In the genomic region with DNA sequence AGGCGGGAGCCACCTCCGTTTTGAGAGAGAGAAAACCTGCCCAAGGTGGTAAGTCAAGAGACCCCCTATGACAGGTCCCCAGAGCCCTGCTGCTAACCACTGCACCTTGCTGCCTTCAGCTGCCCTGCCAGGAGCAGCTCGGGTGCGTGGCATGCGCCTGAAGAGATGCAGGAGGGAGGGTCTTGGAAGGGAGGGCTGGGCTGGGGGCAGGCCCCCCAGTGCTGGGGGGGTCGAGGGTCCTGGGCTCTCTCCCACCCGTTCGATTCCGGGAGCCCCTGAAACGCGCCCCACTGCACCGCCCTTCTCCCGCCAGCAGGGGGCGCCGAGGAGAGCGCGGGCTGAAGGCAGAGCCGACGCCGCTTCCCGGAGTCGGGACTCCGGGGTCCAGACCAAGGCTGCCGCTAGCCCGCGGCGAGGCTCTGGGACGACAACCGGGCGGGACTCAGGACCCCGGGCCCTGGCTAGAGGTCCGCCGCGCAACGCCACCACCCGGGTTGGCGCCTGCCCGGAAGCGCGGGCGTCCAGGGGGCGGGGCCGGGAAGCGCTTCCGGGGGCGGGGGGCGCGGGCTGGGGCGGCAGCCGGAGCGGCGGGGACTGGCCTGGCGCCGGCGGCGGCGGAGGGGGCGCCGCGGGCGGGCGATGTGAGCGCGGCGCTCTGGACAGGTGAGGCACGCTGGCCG, we compare ENCODE assay signal across 8 cellular contexts. TPM values are rescaled to one million over a fixed set of nuclear protein-coding genes. Genes with fewer than 3 reads are reported as not detected.
DNase-seq lines count a peak whose midpoint lies in the region; ATAC-seq, FAIRE-seq and TF ChIP-seq lines count a peak whose summit lies in the region.

A gene with protein sequence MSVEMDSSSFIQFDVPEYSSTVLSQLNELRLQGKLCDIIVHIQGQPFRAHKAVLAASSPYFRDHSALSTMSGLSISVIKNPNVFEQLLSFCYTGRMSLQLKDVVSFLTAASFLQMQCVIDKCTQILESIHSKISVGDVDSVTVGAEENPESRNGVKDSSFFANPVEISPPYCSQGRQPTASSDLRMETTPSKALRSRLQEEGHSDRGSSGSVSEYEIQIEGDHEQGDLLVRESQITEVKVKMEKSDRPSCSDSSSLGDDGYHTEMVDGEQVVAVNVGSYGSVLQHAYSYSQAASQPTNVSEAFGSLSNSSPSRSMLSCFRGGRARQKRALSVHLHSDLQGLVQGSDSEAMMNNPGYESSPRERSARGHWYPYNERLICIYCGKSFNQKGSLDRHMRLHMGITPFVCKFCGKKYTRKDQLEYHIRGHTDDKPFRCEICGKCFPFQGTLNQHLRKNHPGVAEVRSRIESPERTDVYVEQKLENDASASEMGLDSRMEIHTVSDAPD (plus strand): TSS at position 563 of the 680 bp plus-strand sequence. CDS start 18,761 bp downstream, outside the sequence.

- peaks cover 0 to 16% (median 1%) of the 10 kb centered on the region in 4 experiments; a peak in 1 of 8 replicates for H3K36me3 ChIP-seq in H1 (ENCODE audit: control insufficient read depth in 2 of 4, insufficient read depth in 4 of 4, low read length in 3 of 4)

- peak within 1 kb of the TSS; percentile 91; the same call in 1 of the 2 replicates for H3K18ac ChIP-seq in H1 (ENCODE audit: extremely low read depth, low read length)

- no peaks in the 10 kb centered on the region; a peak in 3 of 7 replicates for H3K27me3 ChIP-seq in H1 (replicated peaks in 1 of 4; ENCODE audit: control insufficient read depth in 3 of 4, extremely low read depth in 1 of 4, insufficient read depth in 3 of 4, low read length in 3 of 4)

- peaks cover 5 to 17% (median 8%) of the 10 kb centered on the region in 4 experiments for H3K4me1 ChIP-seq in H1 (replicated peaks in 1 of 4; ENCODE audit: control insufficient read depth in 3 of 4, insufficient read depth in 4 of 4, low read length in 3 of 4)

- TF ChIP-seq RAD21 in H1 (IDR thresholded peaks at IDR 0.05 in 1 of 2, conservative IDR thresholded peaks at IDR 0.05 in 1 of 2; ENCODE audit: low read depth in 2 of 2, low read length in 2 of 2): peak; percentile 8 to 53; a peak in 3 of 4 replicates

- DNase-seq in AG08396 (ENCODE audit: low spot score) (peak; percentile 79), NCI-H510A treated with DMSO at 0.1 percent for 48 hours (lab: John Stamatoyannopoulos, UW) (peak; percentile 79), H1 (ENCODE audit: low read depth in 1 of 2, low spot score in 2 of 2) (peak; percentile 9 to 93), midbrain (lab: John Stamatoyannopoulos, UW) (peak; percentile 73)
- DNase-seq in activated CD8-positive, alpha-beta memory T cell treated with anti-CD3 and anti-CD28 coated beads for 4 hours (ENCODE audit: low read depth in 2 of 2): peak; percentile 41 to 60
- DNase-seq in stimulated activated CD8-positive, alpha-beta memory T cell treated with anti-CD3 and anti-CD28 coated beads, Interleukin-4, amount 100 ng/mL, for 1 hour (ENCODE audit: low read depth in 2 of 2, low spot score in 1 of 2): peak; percentile 57 to 60

- POLR2A ChIA-PET in H1 (lab: Charles Lee; ENCODE audit: partially characterized antibody): interaction anchor here (1.5 kb wide), 1 partner anchor 12 kb away, joined by 3 read pairs; no protein-coding TSS in a partner anchor

- peak within 1 kb of the TSS in 3 of 4 experiments; percentile 42 to 81 (median 54); a peak in 6 of 7 replicates for H3K9ac ChIP-seq in H1 (replicated peaks in 1 of 4; ENCODE audit: extremely low read depth in 1 of 4, low read depth in 3 of 4, low read length in 3 of 4)

- peak; percentile 81 to 90 (median 89) for TF ChIP-seq CTCF in H1 (IDR thresholded peaks at IDR 0.05; ENCODE audit: control extremely low read depth in 1 of 3, insufficient read depth in 1 of 3, low read depth in 1 of 3, low read length in 3 of 3)

- no peak within 1 kb of the TSS for H2AK5ac ChIP-seq in H1 (ENCODE audit: low read depth, low read length)

- 0 out of 2 replicates have a peak within 1 kb of the TSS, but pooled peaks have one; percentile 13 for H2BK15ac ChIP-seq in H1 (ENCODE audit: low read length)

- TF ChIP-seq POLR2A in H1 (IDR thresholded peaks at IDR 0.05; ENCODE audit: control extremely low read depth in 1 of 2, low read depth in 2 of 2, low read length in 2 of 2): peak in 1 of 2 experiments; percentile 32; a peak in 1 of 3 replicates

- H3K23me2 ChIP-seq in H1 (ENCODE audit: low read depth, low read length): peaks cover 4% of the 10 kb centered on the region; the same call in 1 of the 2 replicates

- H2BK12ac ChIP-seq in H1 (ENCODE audit: low read depth, low read length): no peak within 1 kb of the TSS

- no peak within 1 kb of the TSS; the same call in 1 of the 2 replicates for H2AFZ ChIP-seq in H1 (ENCODE audit: low read length)

- no peak within 1 kb of the TSS for H2BK120ac ChIP-seq in H1 (replicated peaks; ENCODE audit: low read depth, low read length)

- H3K9me3 ChIP-seq in H1 (ENCODE audit: insufficient read depth in 2 of 2, low read depth in 1 of 2, low read length in 1 of 2): no peaks in the 10 kb centered on the region

- H2BK20ac ChIP-seq in H1 (ENCODE audit: low read length): no peak within 1 kb of the TSS

- CTCF ChIA-PET in H1 (lab: Charles Lee; ENCODE audit: partially characterized antibody): interaction anchor here (0.8 to 2.2 kb wide), 10 partner anchors 8 to 591 kb away, joined by 3 to 12 read pairs (median 3); a partner anchor contains a TSS

- H3K14ac ChIP-seq in H1 (ENCODE audit: insufficient read length): no peak within 1 kb of the TSS

- H2BK5ac ChIP-seq in H1 (ENCODE audit: low read depth, low read length): peak within 1 kb of the TSS; percentile 72; the same call in 1 of the 2 replicates

- peak within 1 kb of the TSS; percentile 85 to 92 for H3K4me2 ChIP-seq in H1 (ENCODE audit: insufficient read depth in 1 of 2, low read depth in 2 of 2, low read length in 2 of 2)

- no peak within 1 kb of the TSS for H4K91ac ChIP-seq in H1 (replicated peaks; ENCODE audit: insufficient read length, low read length)

- peaks cover 6 to 35% of the 10 kb centered on the region in 2 experiments for H3K79me2 ChIP-seq in H1 (ENCODE audit: control insufficient read depth in 1 of 2, insufficient read depth in 2 of 2, low read length in 2 of 2)

- no peak within 1 kb of the TSS for H3K23ac ChIP-seq in H1 (ENCODE audit: insufficient read length)

- no peak within 1 kb of the TSS for H3K4ac ChIP-seq in H1 (replicated peaks; ENCODE audit: insufficient read length, low read depth, low read length)

- peak within 1 kb of the TSS; percentile 82 for H4K5ac ChIP-seq in H1 (ENCODE audit: insufficient read length, low read depth, low read length)

- H4K20me1 ChIP-seq in H1 (replicated peaks in 1 of 2; ENCODE audit: control insufficient read depth in 1 of 2, insufficient read depth in 2 of 2, low read length in 2 of 2): peaks cover 0 to 7% of the 10 kb centered on the region in 2 experiments

- no peak for FAIRE-seq in H1 (lab: Jason Lieb, UNC)

- H3K4me3 ChIP-seq in H1 (ENCODE audit: extremely low read depth in 1 of 4, insufficient read depth in 2 of 4, low read depth in 3 of 4, low read length in 4 of 4): peak within 1 kb of the TSS; percentile 48 to 85 (median 74)

- H3K79me1 ChIP-seq in H1 (ENCODE audit: low read depth, low read length): peaks cover 12% of the 10 kb centered on the region

- no peak within 1 kb of the TSS for H3K56ac ChIP-seq in H1 (replicated peaks; ENCODE audit: insufficient read length, low read depth, low read length)

- H4K8ac ChIP-seq in H1 (ENCODE audit: extremely low read depth, insufficient read depth, low read length): peak within 1 kb of the TSS; percentile 77; the same call in 1 of the 2 replicates

- no peak within 1 kb of the TSS; the same call in 1 of the 2 replicates for H3K27ac ChIP-seq in H1 (ENCODE audit: low read depth, low read length)

- ATAC-seq in GM18520 (IDR thresholded peaks at IDR 0.05; ENCODE audit: unreplicated experiment): peak; percentile 68
- ATAC-seq in HG03045 (IDR thresholded peaks at IDR 0.05; ENCODE audit: unreplicated experiment): peak; percentile 58

- no peak for TF ChIP-seq EP300 in H1 (IDR thresholded peaks at IDR 0.05; ENCODE audit: borderline replicate concordance in 1 of 2, low read depth in 2 of 2, low read length in 2 of 2)

- 1% methylated on average over 19 of the region's 67 CpGs; no CpG with 5 or more reads in 1 of the 2 experiments for WGBS in H1 (ENCODE audit: extremely low coverage in 1 of 2, insufficient coverage in 1 of 2, insufficient read length in 1 of 2, insufficient replicate concordance in 2 of 2, low coverage in 1 of 2, low lambda C conversion rate in 2 of 2, missing lambda C conversion rate in 1 of 2), 2 experiments

TF ChIP-seq in H1, 55 proteins besides CTCF, POLR2A, EP300 and RAD21 (continues in another document):
- TF ChIP-seq BACH1 (IDR thresholded peaks at IDR 0.05; ENCODE audit: low read length) (no peak), SP1 (IDR thresholded peaks at IDR 0.05; ENCODE audit: low read depth, low read length) (0 out of 2 replicates have a peak, but pooled peaks have one; percentile 8), CREB1 (IDR thresholded peaks at IDR 0.05) (0 out of 2 replicates have a peak, but pooled peaks have one; percentile 31), PHF8 (conservative IDR thresholded peaks at IDR 0.05; ENCODE audit: low read depth, low read length) (peak; percentile 85)

RNA-seq across cellular contexts. Expression of the gene that starts here (rescaled TPM):
- 15.9 and 16.9 TPM in 2 replicates for total RNA-seq in H1 (2021; fragmentation: NEBNext Ultra II Directional; extraction: Animal tissue kit (Norgen Biotek cat#: 25700))
- 5.5 and 8.2 TPM in 2 replicates for polyA plus RNA-seq in H1 (2011; rRNA removed)
- polyA plus RNA-seq in H1 (2011; cell fraction: cytosol; rRNA removed): 8.3 TPM
- polyA plus RNA-seq in H1 (2011; cell fraction: nucleus; rRNA removed): 5.7 TPM
- 6.0 to 9.3 TPM (median 7.7 TPM) in 4 replicates for polyA plus RNA-seq in H1 (2012, experiment 1 of 2)
- polyA plus RNA-seq in H1 (2012, experiment 2 of 2): 0.72 TPM
- 7.2 TPM for polyA plus RNA-seq in H1 (2013, experiment 1 of 2)
- 7.2 TPM for polyA plus RNA-seq in H1 (2013, experiment 2 of 2)
- polyA minus RNA-seq in H1 (2011; rRNA and poly(A)+ RNA removed): 25.7 and 26.0 TPM in 2 replicates
- polyA minus RNA-seq in H1 (2011; cell fraction: cytosol; rRNA and poly(A)+ RNA removed): 12.2 TPM
- 13.6 TPM for polyA minus RNA-seq in H1 (2011; cell fraction: nucleus; rRNA and poly(A)+ RNA removed)
